In genomic region chr14:100587248-100587762, GRCh38 we compare ENCODE assay signal across 8 cellular contexts. TPM values are rescaled to one million over a fixed set of nuclear protein-coding genes. Genes with fewer than 3 reads are reported as not detected.
DNase-seq lines count a peak whose midpoint lies in the region; ATAC-seq and TF ChIP-seq lines count a peak whose summit lies in the region.

Gene BEGAIN (minus strand): TSS chr14:100587417. CDS start chr14:100587290, 127 bp downstream.

- ATAC-seq in GM21723 (IDR thresholded peaks at IDR 0.05; ENCODE audit: unreplicated experiment), result no peak
- ATAC-seq in activated CD4-positive, CD25-positive, alpha-beta regulatory T cell treated with anti-CD3 and anti-CD28 coated beads, Interleukin-2, amount 50 U/mL, for 24 hours, result no peak

- H3K9me3 ChIP-seq in ES-I3 (ENCODE audit: control insufficient read depth, insufficient read depth, low read length) (no peaks in the 10 kb centered on the region), SJCRH30 (replicated peaks) (no peaks in the 10 kb centered on the region)

- H3K36me3 ChIP-seq in ES-I3 (ENCODE audit: insufficient read depth, low read length) (no peaks in the 10 kb centered on the region), SJCRH30 (no peaks in the 10 kb centered on the region)

- peak within 1 kb of the TSS; percentile 40 for H3K27ac ChIP-seq in SJCRH30

- no peak for TF ChIP-seq CTCF in fibroblast of the aortic adventitia (IDR thresholded peaks at IDR 0.05; ENCODE audit: insufficient read depth, low read length)

- H3K4me1 ChIP-seq in ES-I3 (ENCODE audit: insufficient read depth, low read length) (peaks cover 7% of the 10 kb centered on the region; the same call in 1 of the 2 replicates), SJCRH30 (no peaks in the 10 kb centered on the region; the same call in 1 of the 2 replicates)

- peak within 1 kb of the TSS; percentile 64 for H3K9ac ChIP-seq in ES-I3 (ENCODE audit: low read depth, low read length)

- H3K4me3 ChIP-seq in SJCRH30, result peak within 1 kb of the TSS; percentile 90
- H3K4me3 ChIP-seq in fibroblast of the aortic adventitia (ENCODE audit: low read depth, low read length), result peak within 1 kb of the TSS; percentile 48

- intact Hi-C loops in posterior cingulate gyrus (cut with DNase I), result no loop called here

- peaks cover 14% of the 10 kb centered on the region; the same call in 1 of the 2 replicates for H3K27me3 ChIP-seq in SJCRH30

- DNase-seq in SJCRH30 (no peak), fibroblast of the aortic adventitia (ENCODE audit: low read depth) (no peak), posterior cingulate gyrus (peak in 7 of 10 donors; percentile 2 to 69 (median 23)), NCI-H524 (lab: John Stamatoyannopoulos, UW) (no peak), SHP77 treated with DMSO at 0.1 percent for 48 hours (lab: John Stamatoyannopoulos, UW) (no peak)

RNA-seq across cellular contexts. Expression of gene BEGAIN, which starts in this region (rescaled TPM):
- 0.85 and 0.89 TPM in 2 replicates for total RNA-seq in SJCRH30 (2014; rRNA removed; shearing (Covaris generic))
- 0.18 and 0.33 TPM in 2 replicates for total RNA-seq in fibroblast of the aortic adventitia (ENCODE audit: low replicate concordance)

Comparison
In these comparisons a context has a peak if more than half of its experiments do, and no peak if none do; other contexts are left out.
1. DNase-seq: peak in posterior cingulate gyrus (7 of 10); none in SJCRH30 (0 of 2), fibroblast of the aortic adventitia (single experiment), NCI-H524 (0 of 2) and SHP77 treated with DMSO at 0.1 percent for 48 hours (single experiment).